In genomic region chr12:95995238-95996031, GRCh38 we compare ENCODE assay signal across 26 cellular contexts. TPM values are rescaled to one million over a fixed set of nuclear protein-coding genes. Genes with fewer than 3 reads are reported as not detected.
DNase-seq lines count a peak whose midpoint lies in the region; ATAC-seq and TF ChIP-seq lines count a peak whose summit lies in the region.
"Had no signal": no experiment of that assay in that cellular context is flagged by ENCODE, and none has a peak within 500 bp of the region (broad histone marks: within the 10 kb centered on the region; RNA-seq: fewer than 3 reads in every experiment).

No MANE protein-coding gene starts in this region.

- CTCF ChIA-PET in naive thymus-derived CD4-positive, alpha-beta T cell (lab: Charles Lee) = interaction anchor here (6.2 kb wide), 1 partner anchor 77 kb away, joined by 85 read pairs; no protein-coding TSS in a partner anchor

- peaks cover 5 to 44% (median 15%) of the 10 kb centered on the region in 11 experiments; a peak in 19 of 22 replicates for H3K36me3 ChIP-seq in BLaER1 treated with 17β-estradiol and CSF1 and Interleukin-3, amounts not matched to agents 10 nM and 100 nM
- H3K36me3 ChIP-seq in endodermal cell (ENCODE audit: control insufficient read depth, insufficient read depth, low read length) (no peaks in the 10 kb centered on the region), smooth muscle cell (ENCODE audit: low read depth) (no peaks in the 10 kb centered on the region)
- no peaks in the 10 kb centered on the region for H3K36me3 ChIP-seq in naive thymus-derived CD4-positive, alpha-beta T cell (ENCODE audit: control insufficient read depth in 2 of 3, insufficient read depth in 3 of 3, low read length in 3 of 3)
- H3K36me3 ChIP-seq in effector memory CD4-positive, alpha-beta T cell (ENCODE audit: control insufficient read depth, insufficient read depth, low read length) = no peaks in the 10 kb centered on the region
- H3K36me3 ChIP-seq: cardiac muscle cell had no signal

- H3K27me3 Mint-ChIP-seq in endodermal cell (ENCODE audit: insufficient read depth) = peaks cover 9% of the 10 kb centered on the region
- peaks cover 0 to 7% (median 0%) of the 10 kb centered on the region in 5 donors for H3K27me3 Mint-ChIP-seq in naive thymus-derived CD4-positive, alpha-beta T cell
- H3K27me3 Mint-ChIP-seq: activated CD4-positive, alpha-beta T cell treated with anti-CD3 and anti-CD28 coated beads, Interleukin-2, amount 10 ng/mL, durations not matched to agents 7 days and 5 days; memory B cell had no signal

- peaks cover 3% of the 10 kb centered on the region for H3K36me3 Mint-ChIP-seq in endodermal cell (ENCODE audit: low read depth)
- H3K36me3 Mint-ChIP-seq in naive thymus-derived CD4-positive, alpha-beta T cell = peaks cover 3 to 12% (median 6%) of the 10 kb centered on the region in 5 donors
- H3K36me3 Mint-ChIP-seq: activated naive CD4-positive, alpha-beta T cell treated with anti-CD3 and anti-CD28 coated beads, Interleukin-2, amount 10 ng/mL, durations not matched to agents 7 days and 5 days had no signal

- H3K9me3 Mint-ChIP-seq in endodermal cell = no peaks in the 10 kb centered on the region
- H3K9me3 Mint-ChIP-seq in naive thymus-derived CD4-positive, alpha-beta T cell = no peaks in the 10 kb centered on the region
- H3K9me3 Mint-ChIP-seq: activated CD4-positive, alpha-beta T cell treated with anti-CD3 and anti-CD28 coated beads, Interleukin-2, amount 10 ng/mL, durations not matched to agents 7 days and 5 days; activated naive CD4-positive, alpha-beta T cell treated with anti-CD3 and anti-CD28 coated beads, Interleukin-2, amount 10 ng/mL, durations not matched to agents 7 days and 5 days; GM23338; memory B cell; stimulated activated effector memory CD8-positive, alpha-beta T cell treated with anti-CD3 and anti-CD28 coated beads, Interleukin-12 subunit alpha, Interleukin-12 subunit beta, amount 100 ng/mL, for 72 hours had no signal

- H2AFZ ChIP-seq in smooth muscle cell (ENCODE audit: low read depth) = no peak overlapping the region
- H2AFZ ChIP-seq: GM23338 had no signal

- H3K4me2 ChIP-seq in BLaER1 treated with 17β-estradiol and CSF1 and Interleukin-3, amounts not matched to agents 10 nM and 100 nM = peak overlapping the region in 10 of 11 experiments; percentile 45 to 97 (median 84); a peak in 20 of 22 replicates
- no peak overlapping the region for H3K4me2 ChIP-seq in smooth muscle cell
- H3K4me2 ChIP-seq: GM23338 had no signal

- H3K27me3 ChIP-seq in BLaER1 treated with 17β-estradiol and CSF1 and Interleukin-3, amounts not matched to agents 10 nM and 100 nM = no peaks in the 10 kb centered on the region
- H3K27me3 ChIP-seq in endodermal cell (ENCODE audit: control insufficient read depth, insufficient read depth, low read length, poor library complexity, severe bottlenecking) (no peaks in the 10 kb centered on the region), smooth muscle cell (ENCODE audit: low read depth) (no peaks in the 10 kb centered on the region)
- H3K27me3 ChIP-seq in naive thymus-derived CD4-positive, alpha-beta T cell (ENCODE audit: control insufficient read depth in 2 of 2, insufficient read depth in 2 of 2, low read length in 2 of 2) = no peaks in the 10 kb centered on the region
- H3K27me3 ChIP-seq in effector memory CD4-positive, alpha-beta T cell (replicated peaks; ENCODE audit: control insufficient read depth, insufficient read depth, low read length, poor library complexity, severe bottlenecking) = no peaks in the 10 kb centered on the region
- H3K27me3 ChIP-seq: vagina had no signal

- no peak for TF ChIP-seq CTCF in endodermal cell (conservative IDR thresholded peaks at IDR 0.05)
- no peak for TF ChIP-seq CTCF in smooth muscle cell (IDR thresholded peaks at IDR 0.05; ENCODE audit: borderline replicate concordance, insufficient read depth, poor library complexity, severe bottlenecking)

- H4K20me1 ChIP-seq in BLaER1 treated with 17β-estradiol and CSF1 and Interleukin-3, amounts not matched to agents 10 nM and 100 nM = no peaks in the 10 kb centered on the region
- H4K20me1 ChIP-seq in smooth muscle cell (ENCODE audit: low read depth) = no peaks in the 10 kb centered on the region

- no peak overlapping the region for H3K27ac Mint-ChIP-seq in endodermal cell
- H3K27ac Mint-ChIP-seq in naive thymus-derived CD4-positive, alpha-beta T cell = peak overlapping the region in 1 of 9 donors; percentile 26
- H3K27ac Mint-ChIP-seq: activated CD4-positive, alpha-beta T cell treated with anti-CD3 and anti-CD28 coated beads, Interleukin-2, amount 10 ng/mL, durations not matched to agents 7 days and 5 days; activated naive CD4-positive, alpha-beta T cell treated with anti-CD3 and anti-CD28 coated beads, Interleukin-2, amount 10 ng/mL, durations not matched to agents 7 days and 5 days; GM23338; memory B cell; stimulated activated effector memory CD8-positive, alpha-beta T cell treated with anti-CD3 and anti-CD28 coated beads, Interleukin-12 subunit alpha, Interleukin-12 subunit beta, amount 100 ng/mL, for 72 hours had no signal

- intact Hi-C loops in naive thymus-derived CD4-positive, alpha-beta T cell (cut with micrococcal nuclease) = loop anchor here in 1 of 2 donors (5.0 kb wide), 1 partner anchor 138 kb away; the partner anchor contains the start of gene SNRPF

- ATAC-seq in naive thymus-derived CD4-positive, alpha-beta T cell = peak; percentile 15
- ATAC-seq in HG03025 (IDR thresholded peaks at IDR 0.05; ENCODE audit: low FRiP score, unreplicated experiment) = no peak
- ATAC-seq: GM23338; stimulated activated effector memory CD8-positive, alpha-beta T cell treated with anti-CD3 and anti-CD28 coated beads, Interleukin-12 subunit alpha, Interleukin-12 subunit beta, amount 100 ng/mL, for 72 hours had no signal

- peaks cover 7 to 63% (median 43%) of the 10 kb centered on the region in 10 experiments for H3K4me1 ChIP-seq in BLaER1 treated with 17β-estradiol and CSF1 and Interleukin-3, amounts not matched to agents 10 nM and 100 nM
- H3K4me1 ChIP-seq in endodermal cell (ENCODE audit: control insufficient read depth, insufficient read depth, low read length) = no peaks in the 10 kb centered on the region
- H3K4me1 ChIP-seq in naive thymus-derived CD4-positive, alpha-beta T cell (ENCODE audit: control insufficient read depth in 2 of 2, insufficient read depth in 2 of 2, low read length in 2 of 2) = no peaks in the 10 kb centered on the region
- H3K4me1 ChIP-seq in effector memory CD4-positive, alpha-beta T cell (ENCODE audit: control insufficient read depth, insufficient read depth, low read length, poor library complexity, severe bottlenecking) = no peaks in the 10 kb centered on the region
- H3K4me1 ChIP-seq in smooth muscle cell (ENCODE audit: low read depth) = no peaks in the 10 kb centered on the region
- H3K4me1 ChIP-seq: vagina had no signal

- H3K9ac ChIP-seq in BLaER1 treated with 17β-estradiol and CSF1 and Interleukin-3, amounts not matched to agents 10 nM and 100 nM = peak overlapping the region in 10 of 11 experiments; percentile 17 to 76 (median 64); a peak in 17 of 22 replicates
- H3K9ac ChIP-seq in endodermal cell (ENCODE audit: extremely low read depth, low read length, poor library complexity, severe bottlenecking) = no peak overlapping the region
- H3K9ac ChIP-seq in smooth muscle cell (ENCODE audit: low read depth) = no peak overlapping the region

- POLR2A ChIA-PET in naive thymus-derived CD4-positive, alpha-beta T cell (lab: Charles Lee) = no interaction called here

- DNase-seq in HuH-7 (ENCODE audit: low spot score) (peak; percentile 30), endodermal cell (peak; percentile 43), smooth muscle cell (lab: John Stamatoyannopoulos, UW; ENCODE audit: unreplicated experiment) (no peak)
- no peak for DNase-seq in naive thymus-derived CD4-positive, alpha-beta T cell
- no peak for DNase-seq in effector memory CD4-positive, alpha-beta T cell
- no peak for DNase-seq in activated T-cell treated with anti-CD3 and anti-CD28 coated beads, Interleukin-2, amount 50 U/mL, for 1 hour
- DNase-seq: activated CD4-positive, alpha-beta T cell treated with anti-CD3 and anti-CD28 coated beads, Interleukin-2, amount 10 ng/mL, durations not matched to agents 7 days and 5 days; activated naive CD4-positive, alpha-beta T cell treated with anti-CD3 and anti-CD28 coated beads, Interleukin-2, amount 10 ng/mL, durations not matched to agents 7 days and 5 days; KG1; MM.1S; NCI-H1930; NCI-H526 treated with DMSO at 0.1 percent for 48 hours; nucleus accumbens; stimulated activated CD4-positive, alpha-beta T cell treated with anti-CD3 and anti-CD28 coated beads, Interleukin-2, amount 100 ng/mL, for 48 hours had no signal

- peak overlapping the region in 6 of 10 experiments; percentile 5 to 52 (median 21); a peak in 9 of 20 replicates for H3K4me3 ChIP-seq in BLaER1 treated with 17β-estradiol and CSF1 and Interleukin-3, amounts not matched to agents 10 nM and 100 nM
- no peak overlapping the region for H3K4me3 ChIP-seq in endodermal cell (ENCODE audit: low read length)
- no peak overlapping the region for H3K4me3 ChIP-seq in naive thymus-derived CD4-positive, alpha-beta T cell (ENCODE audit: low read length)
- no peak overlapping the region for H3K4me3 ChIP-seq in effector memory CD4-positive, alpha-beta T cell (ENCODE audit: insufficient read depth, low read depth, low read length, poor library complexity, severe bottlenecking)
- H3K4me3 ChIP-seq in smooth muscle cell = no peak overlapping the region
- H3K4me3 ChIP-seq: cardiac muscle cell, GM23338, vagina had no signal

- peak overlapping the region; percentile 60 to 91 (median 81); a peak in 21 of 22 replicates for H3K27ac ChIP-seq in BLaER1 treated with 17β-estradiol and CSF1 and Interleukin-3, amounts not matched to agents 10 nM and 100 nM
- H3K27ac ChIP-seq in endodermal cell (ENCODE audit: low read depth, low read length) (no peak overlapping the region), smooth muscle cell (ENCODE audit: low read depth) (no peak overlapping the region)
- no peak overlapping the region for H3K27ac ChIP-seq in naive thymus-derived CD4-positive, alpha-beta T cell (ENCODE audit: low read depth, low read length)
- H3K27ac ChIP-seq in effector memory CD4-positive, alpha-beta T cell (ENCODE audit: insufficient read depth, low read length, poor library complexity, severe bottlenecking) = no peak overlapping the region
- H3K27ac ChIP-seq: cardiac muscle cell, vagina had no signal

- H3K79me2 ChIP-seq in smooth muscle cell (ENCODE audit: low read depth) = no peaks in the 10 kb centered on the region

- 0 out of 22 replicates have a peak, but pooled peaks cover 0 to 6% (median 0%) of the 10 kb centered on the region in 11 experiments for H3K9me3 ChIP-seq in BLaER1 treated with 17β-estradiol and CSF1 and Interleukin-3, amounts not matched to agents 10 nM and 100 nM (replicated peaks in 1 of 11)
- H3K9me3 ChIP-seq in endodermal cell (ENCODE audit: control insufficient read depth, low read length) (no peaks in the 10 kb centered on the region), smooth muscle cell (replicated peaks; ENCODE audit: low read depth) (no peaks in the 10 kb centered on the region)
- no peaks in the 10 kb centered on the region for H3K9me3 ChIP-seq in naive thymus-derived CD4-positive, alpha-beta T cell (ENCODE audit: control insufficient read depth in 2 of 3, low read length in 3 of 3)
- no peaks in the 10 kb centered on the region for H3K9me3 ChIP-seq in effector memory CD4-positive, alpha-beta T cell (ENCODE audit: control insufficient read depth, low read length)
- H3K9me3 ChIP-seq: vagina had no signal

- WGBS in endodermal cell (ENCODE audit: insufficient coverage in 1 of 2, insufficient read length in 1 of 2), 2 experiments = 94 to 95% methylated on average over 20 to 28 of the region's 29 CpGs
- 94% methylated on average over 29 of the region's 29 CpGs for WGBS in smooth muscle cell (ENCODE audit: low lambda C conversion rate)

- H3F3A ChIP-seq in smooth muscle cell (ENCODE audit: low read depth) = no peaks in the 10 kb centered on the region

- H3K4me3 Mint-ChIP-seq in endodermal cell = no peak overlapping the region
- H3K4me3 Mint-ChIP-seq in naive thymus-derived CD4-positive, alpha-beta T cell = no peak overlapping the region
- H3K4me3 Mint-ChIP-seq: activated CD4-positive, alpha-beta T cell treated with anti-CD3 and anti-CD28 coated beads, Interleukin-2, amount 10 ng/mL, durations not matched to agents 7 days and 5 days; activated naive CD4-positive, alpha-beta T cell treated with anti-CD3 and anti-CD28 coated beads, Interleukin-2, amount 10 ng/mL, durations not matched to agents 7 days and 5 days; GM23338; memory B cell; stimulated activated effector memory CD8-positive, alpha-beta T cell treated with anti-CD3 and anti-CD28 coated beads, Interleukin-12 subunit alpha, Interleukin-12 subunit beta, amount 100 ng/mL, for 72 hours had no signal

- no peaks in the 10 kb centered on the region for H3K4me1 Mint-ChIP-seq in endodermal cell
- peaks cover 0 to 13% (median 3%) of the 10 kb centered on the region in 7 donors for H3K4me1 Mint-ChIP-seq in naive thymus-derived CD4-positive, alpha-beta T cell

RNA-seq across cellular contexts. Expression of gene HAL, which starts 0.7 kb away (rescaled TPM):
- total RNA-seq in endodermal cell = under 1 TPM; 0.31 to 0.49 TPM
- not detected for polyA plus RNA-seq in endodermal cell (2013, experiment 1 of 2)
- polyA plus RNA-seq in endodermal cell (2013, experiment 2 of 2) = 0.33 TPM
- total RNA-seq in naive thymus-derived CD4-positive, alpha-beta T cell = 1 to 10 TPM in 3 of 5 experiments, under 1 TPM in 2; 0.24 to 7.0 (median 1.1) TPM
- polyA plus RNA-seq in naive thymus-derived CD4-positive, alpha-beta T cell = not detected
- 0.31 and 0.81 TPM in 2 replicates for total RNA-seq in smooth muscle cell
- not detected in 2 replicates for polyA plus RNA-seq in smooth muscle cell
- total RNA-seq: cardiac muscle cell, myocyte had no signal
- polyA plus RNA-seq: cardiac muscle cell had no signal

RNA-seq across cellular contexts. Expression of gene LTA4H, which starts 40.0 kb away (rescaled TPM):
- total RNA-seq in endodermal cell = 100 to 1,000 TPM; 112 to 141 TPM
- 132 TPM for polyA plus RNA-seq in endodermal cell (2013, experiment 1 of 2)
- polyA plus RNA-seq in endodermal cell (2013, experiment 2 of 2) = 110 TPM
- total RNA-seq in naive thymus-derived CD4-positive, alpha-beta T cell = 100 to 1,000 TPM in 1 of 5 experiments, 10 to 100 TPM in 4; 52.5 to 151 (median 63.4) TPM
- 10 to 100 TPM; 80.9 to 82.9 TPM for polyA plus RNA-seq in naive thymus-derived CD4-positive, alpha-beta T cell
- 68.1 and 74.4 TPM in 2 replicates for total RNA-seq in smooth muscle cell
- 32.4 and 33.9 TPM in 2 replicates for polyA plus RNA-seq in smooth muscle cell

RNA-seq across cellular contexts. Expression of gene AMDHD1, which starts 52.3 kb away (rescaled TPM):
- under 1 TPM; 0.46 to 0.71 TPM for total RNA-seq in endodermal cell
- 0.32 TPM for polyA plus RNA-seq in endodermal cell (2013, experiment 1 of 2)
- polyA plus RNA-seq in endodermal cell (2013, experiment 2 of 2) = 0.17 TPM
- 1 to 10 TPM in 3 of 5 experiments, under 1 TPM in 2; 0.66 to 2.4 (median 1.4) TPM for total RNA-seq in naive thymus-derived CD4-positive, alpha-beta T cell
- under 1 TPM; 0.32 to 0.41 TPM for polyA plus RNA-seq in naive thymus-derived CD4-positive, alpha-beta T cell
- total RNA-seq in smooth muscle cell = 0.18 and 0.22 TPM in 2 replicates
- 0.25 TPM in 1 of 2 replicates, not detected in the other for polyA plus RNA-seq in smooth muscle cell

RNA-seq across cellular contexts. Expression of gene CCDC38, which starts 53.0 kb away (rescaled TPM):
- total RNA-seq in endodermal cell (under 1 TPM; 0.35 TPM), smooth muscle cell (not detected in 2 replicates)
- 0.14 TPM for polyA plus RNA-seq in endodermal cell (2013, experiment 1 of 2)
- polyA plus RNA-seq in endodermal cell (2013, experiment 2 of 2) = not detected
- under 1 TPM in 2 of 5 experiments, not detected in 3; 0.07 to 0.27 TPM for total RNA-seq in naive thymus-derived CD4-positive, alpha-beta T cell
- polyA plus RNA-seq in naive thymus-derived CD4-positive, alpha-beta T cell = under 1 TPM in 1 of 2 donors, not detected in 1; 0.08 TPM
- 0.39 TPM in 1 of 2 replicates, not detected in the other for polyA plus RNA-seq in smooth muscle cell
- total RNA-seq: activated CD4-positive, alpha-beta T cell treated with anti-CD3 and anti-CD28 coated beads, Interleukin-2, amount 10 ng/mL, durations not matched to agents 7 days and 5 days; cardiac muscle cell; fibroblast of lung; GM23338; pulmonary artery endothelial cell; temporal lobe; vagina had no signal
- polyA plus RNA-seq: AG04450, cardiac muscle cell, GM23338 had no signal

Comparison
In these comparisons a context has a peak if more than half of its experiments do, and no peak if none do; other contexts are left out.
1. H3K27ac ChIP-seq: peak in BLaER1 treated with 17β-estradiol and CSF1 and Interleukin-3, amounts not matched to agents 10 nM and 100 nM (11 of 11); none in endodermal cell (single experiment), naive thymus-derived CD4-positive, alpha-beta T cell (single experiment), effector memory CD4-positive, alpha-beta T cell (single experiment) and smooth muscle cell (single experiment).
2. H3K4me3 ChIP-seq: peak in BLaER1 treated with 17β-estradiol and CSF1 and Interleukin-3, amounts not matched to agents 10 nM and 100 nM (6 of 10); none in endodermal cell (single experiment), naive thymus-derived CD4-positive, alpha-beta T cell (single experiment), effector memory CD4-positive, alpha-beta T cell (single experiment) and smooth muscle cell (single experiment).
3. H3K9ac ChIP-seq: peak in BLaER1 treated with 17β-estradiol and CSF1 and Interleukin-3, amounts not matched to agents 10 nM and 100 nM (10 of 11); none in endodermal cell (single experiment) and smooth muscle cell (single experiment).
4. DNase-seq: peak in HuH-7 (single experiment) and endodermal cell (single experiment); none in naive thymus-derived CD4-positive, alpha-beta T cell (0 of 9), effector memory CD4-positive, alpha-beta T cell (0 of 3), activated T-cell treated with anti-CD3 and anti-CD28 coated beads, Interleukin-2, amount 50 U/mL, for 1 hour (single experiment) and smooth muscle cell (single experiment).